ENCODE assay signal across 12 cellular contexts in genomic region chr2:238284802-238285515, GRCh38. TPM values are rescaled to one million over a fixed set of nuclear protein-coding genes. Genes with fewer than 3 reads are reported as not detected.
A peak's percentile ranks its signal among the peaks of the same experiment; 100 is the strongest.
DNase-seq lines count a peak whose midpoint lies in the region; ATAC-seq and TF ChIP-seq lines count a peak whose summit lies in the region.
"Had no signal": no experiment of that assay in that cellular context is flagged by ENCODE, and none has a peak within 500 bp of the region (broad histone marks: within the 10 kb centered on the region; RNA-seq: fewer than 3 reads in every experiment).

No MANE protein-coding gene starts in this region.

- H3K79me2 ChIP-seq in hepatocyte = peaks cover 68% of the 10 kb centered on the region

- TF ChIP-seq CTCF in hepatocyte (IDR thresholded peaks at IDR 0.05; ENCODE audit: poor library complexity) (no peak), psoas muscle (IDR thresholded peaks at IDR 0.05) (no peak)

- H3K4me2 ChIP-seq in BLaER1 = peak overlapping the region; percentile 85
- H3K4me2 ChIP-seq in hepatocyte = peak overlapping the region; percentile 89

- WGBS in hepatocyte (ENCODE audit: low lambda C conversion rate, missing lambda C conversion rate) = 67% methylated on average over 10 of the region's 11 CpGs
- 70 to 86% (median 73%) methylated on average over 11 of the region's 11 CpGs for WGBS in psoas muscle, 3 donors

- H4K20me1 ChIP-seq in BLaER1 = peaks cover 79% of the 10 kb centered on the region
- H4K20me1 ChIP-seq in hepatocyte (ENCODE audit: insufficient read depth, poor library complexity, severe bottlenecking) = no peaks in the 10 kb centered on the region

- H3K4me3 ChIP-seq in BLaER1 (no peak overlapping the region), hepatocyte (no peak overlapping the region), psoas muscle (peak overlapping the region; percentile 95)

- no peak for ATAC-seq in psoas muscle
- ATAC-seq in GM21447 (IDR thresholded peaks at IDR 0.05; ENCODE audit: unreplicated experiment) = no peak
- ATAC-seq in GM21717 (IDR thresholded peaks at IDR 0.05; ENCODE audit: unreplicated experiment) = no peak

- H3K4me1 ChIP-seq in BLaER1 (peaks cover 83% of the 10 kb centered on the region), hepatocyte (ENCODE audit: insufficient read depth) (peaks cover 41% of the 10 kb centered on the region), psoas muscle (peaks cover 53% of the 10 kb centered on the region)
- H3K4me1 ChIP-seq: parathyroid adenoma had no signal

- H3K27me3 ChIP-seq in BLaER1 (no peaks in the 10 kb centered on the region), hepatocyte (no peaks in the 10 kb centered on the region), psoas muscle (ENCODE audit: insufficient read depth in 3 of 3, low read length in 2 of 3) (no peaks in the 10 kb centered on the region)

- H3K9me2 ChIP-seq in hepatocyte (replicated peaks; ENCODE audit: insufficient read depth) = no peaks in the 10 kb centered on the region

- H3K9ac ChIP-seq in BLaER1 = no peak overlapping the region
- H3K9ac ChIP-seq: parathyroid adenoma had no signal

- intact Hi-C loops in psoas muscle (cut with DNase I) = no loop called here

- DNase-seq in hepatocyte (ENCODE audit: low spot score) = no peak
- DNase-seq in psoas muscle = no peak
- no peak for DNase-seq in effector CD8-positive, alpha-beta T cell (lab: John Stamatoyannopoulos, UW)
- DNase-seq in kidney tubule cell (ENCODE audit: low spot score) = no peak
- DNase-seq: activated T-cell treated with anti-CD3 and anti-CD28 coated beads, Interleukin-2, amount 50 U/mL, for 24 hours; AML-193; NCI-H1436 had no signal

- H3K36me3 ChIP-seq in BLaER1 = no peaks in the 10 kb centered on the region; the same call in 1 of the 2 replicates
- H3K36me3 ChIP-seq in hepatocyte (replicated peaks; ENCODE audit: insufficient read depth, low read depth) = no peaks in the 10 kb centered on the region
- H3K36me3 ChIP-seq in psoas muscle (ENCODE audit: insufficient read depth in 1 of 2, low read depth in 1 of 2) = no peaks in the 10 kb centered on the region

- peaks cover 7% of the 10 kb centered on the region for H3K9me3 ChIP-seq in BLaER1
- H3K9me3 ChIP-seq in hepatocyte (ENCODE audit: low read depth) = no peaks in the 10 kb centered on the region
- H3K9me3 ChIP-seq in psoas muscle = no peaks in the 10 kb centered on the region

- H3K27ac ChIP-seq in BLaER1 (no peak overlapping the region), angular gyrus (ENCODE audit: low read depth, low read length) (peak overlapping the region; percentile 53), hepatocyte (peak overlapping the region; percentile 86), psoas muscle (peak overlapping the region; percentile 96)
- H3K27ac ChIP-seq: parathyroid adenoma had no signal

- H2AFZ ChIP-seq in hepatocyte = no peak overlapping the region
- H2AFZ ChIP-seq: parathyroid adenoma had no signal

RNA-seq across cellular contexts. Expression of gene PER2, which starts 3.5 kb away (rescaled TPM):
- total RNA-seq in hepatocyte (6.1 and 8.9 TPM in 2 replicates), psoas muscle (10 to 100 TPM in 3 of 4 donors, 1 to 10 TPM in 1; 7.8 to 20.7 (median 13.1) TPM)
- polyA plus RNA-seq in hepatocyte (6.0 and 6.4 TPM in 2 replicates), psoas muscle (1 to 10 TPM; 1.9 to 2.5 (median 2.4) TPM)

RNA-seq across cellular contexts. Expression of gene TRAF3IP1, which starts 35.4 kb away (rescaled TPM):
- 9.0 and 9.7 TPM in 2 replicates for total RNA-seq in hepatocyte
- 8.4 and 9.1 TPM in 2 replicates for polyA plus RNA-seq in hepatocyte
- 10 to 100 TPM; 14.9 to 24.7 (median 18.4) TPM for total RNA-seq in psoas muscle
- 10 to 100 TPM in 1 of 3 donors, 1 to 10 TPM in 2; 2.9 to 30.9 (median 6.9) TPM for polyA plus RNA-seq in psoas muscle

RNA-seq across cellular contexts. Expression of gene HES6, which starts 45.1 kb away (rescaled TPM):
- 14.1 and 17.8 TPM in 2 replicates for total RNA-seq in hepatocyte
- polyA plus RNA-seq in hepatocyte = 23.0 and 28.5 TPM in 2 replicates
- total RNA-seq in psoas muscle = 10 to 100 TPM in 2 of 4 donors, 1 to 10 TPM in 2; 4.1 to 13.1 (median 10.9) TPM
- polyA plus RNA-seq in psoas muscle = 10 to 100 TPM; 35.7 to 54.5 (median 40.6) TPM
